Comparison of ENCODE assay signal across 8 cellular contexts in genomic region chr4:40856836-40857362, GRCh38.
DNase-seq lines count a peak whose midpoint lies in the region; ATAC-seq and TF ChIP-seq lines count a peak whose summit lies in the region.

No MANE protein-coding gene starts in this region.

- H3K79me2 ChIP-seq in OCI-LY1 (ENCODE audit: insufficient read depth, low read length): no peaks in the 10 kb centered on the region

- H3K27me3 ChIP-seq in OCI-LY1 (ENCODE audit: insufficient read depth, low read length): 0 out of 2 replicates have a peak, but pooled peaks cover 11% of the 10 kb centered on the region
- no peaks in the 10 kb centered on the region for H3K27me3 ChIP-seq in prostate gland (replicated peaks; ENCODE audit: insufficient read depth)

- H3K36me3 ChIP-seq in OCI-LY1 (ENCODE audit: insufficient read depth, low read length) (no peaks in the 10 kb centered on the region), prostate gland (no peaks in the 10 kb centered on the region)

- DNase-seq in Ammon's horn (ENCODE audit: low spot score) (peak; percentile 81), GM19240 (ENCODE audit: insufficient read length, low spot score) (peak; percentile 58), left cardiac atrium (peak; percentile 83), prostate gland (ENCODE audit: low spot score) (peak; percentile 45), A172 (ENCODE audit: low spot score) (no peak)
- peak in 1 of 2 donors; percentile 72 for DNase-seq in activated naive CD4-positive, alpha-beta T cell treated with anti-CD3 and anti-CD28 coated beads, Interleukin-2, amount 50 U/mL, for 72 hours (ENCODE audit: low spot score in 2 of 2)

- no peak overlapping the region for H3K27ac Mint-ChIP-seq in activated naive CD4-positive, alpha-beta T cell treated with anti-CD3 and anti-CD28 coated beads, Interleukin-2, amount 50 U/mL, for 72 hours

- H3K4me2 ChIP-seq in OCI-LY1 (ENCODE audit: low read length): peak overlapping the region; percentile 62

- peak; percentile 93 for ATAC-seq in HG03439 (IDR thresholded peaks at IDR 0.05; ENCODE audit: unreplicated experiment)
- peak; percentile 97 to 98 for ATAC-seq in activated naive CD4-positive, alpha-beta T cell treated with anti-CD3 and anti-CD28 coated beads, Interleukin-2, amount 50 U/mL, for 72 hours
- peak; percentile 99 for ATAC-seq in left cardiac atrium

- no peaks in the 10 kb centered on the region for H4K20me1 ChIP-seq in OCI-LY1 (ENCODE audit: insufficient read depth, low read length)

- TF ChIP-seq POLR2A in prostate gland (IDR thresholded peaks at IDR 0.05): no peak

- no peak overlapping the region for H2AFZ ChIP-seq in OCI-LY1 (ENCODE audit: low read length)

- H3K4me1 ChIP-seq in OCI-LY1 (ENCODE audit: insufficient read depth, low read length, severe bottlenecking): peaks cover 7% of the 10 kb centered on the region
- no peaks in the 10 kb centered on the region for H3K4me1 ChIP-seq in prostate gland (replicated peaks)

- no peaks in the 10 kb centered on the region for H3K36me3 Mint-ChIP-seq in activated naive CD4-positive, alpha-beta T cell treated with anti-CD3 and anti-CD28 coated beads, Interleukin-2, amount 50 U/mL, for 72 hours

- no peaks in the 10 kb centered on the region for H3F3A ChIP-seq in OCI-LY1 (ENCODE audit: insufficient read depth, low read length)

- H3K27ac ChIP-seq in OCI-LY1 (ENCODE audit: low read depth, low read length, poor library complexity, severe bottlenecking) (no peak overlapping the region), prostate gland (no peak overlapping the region)

- H3K4me3 ChIP-seq in OCI-LY1 (ENCODE audit: low read depth, low read length, poor library complexity, severe bottlenecking) (peak overlapping the region; percentile 44), prostate gland (peak overlapping the region; percentile 19 to 30)

- H3K9me3 Mint-ChIP-seq in activated naive CD4-positive, alpha-beta T cell treated with anti-CD3 and anti-CD28 coated beads, Interleukin-2, amount 50 U/mL, for 72 hours: no peaks in the 10 kb centered on the region

- WGBS in prostate gland: 1% methylated on average over 21 of the region's 51 CpGs

- TF ChIP-seq CTCF in OCI-LY1 (IDR thresholded peaks at IDR 0.05; ENCODE audit: low read length): no peak
- no peak for TF ChIP-seq CTCF in prostate gland (IDR thresholded peaks at IDR 0.05)

- H3K9me2 ChIP-seq in OCI-LY1 (ENCODE audit: low read depth, low read length): no peaks in the 10 kb centered on the region

- H3K9me3 ChIP-seq in OCI-LY1 (ENCODE audit: low read length) (no peaks in the 10 kb centered on the region), prostate gland (no peaks in the 10 kb centered on the region)

- H3K9ac ChIP-seq in OCI-LY1 (ENCODE audit: low read length): no peak overlapping the region; the same call in 1 of the 2 replicates

- intact Hi-C loops in left cardiac atrium (cut with DNase I) (no loop called here), prostate gland (cut with DNase I) (no loop called here)
